ENCODE assay signal across 10 cellular contexts in the genomic region with DNA sequence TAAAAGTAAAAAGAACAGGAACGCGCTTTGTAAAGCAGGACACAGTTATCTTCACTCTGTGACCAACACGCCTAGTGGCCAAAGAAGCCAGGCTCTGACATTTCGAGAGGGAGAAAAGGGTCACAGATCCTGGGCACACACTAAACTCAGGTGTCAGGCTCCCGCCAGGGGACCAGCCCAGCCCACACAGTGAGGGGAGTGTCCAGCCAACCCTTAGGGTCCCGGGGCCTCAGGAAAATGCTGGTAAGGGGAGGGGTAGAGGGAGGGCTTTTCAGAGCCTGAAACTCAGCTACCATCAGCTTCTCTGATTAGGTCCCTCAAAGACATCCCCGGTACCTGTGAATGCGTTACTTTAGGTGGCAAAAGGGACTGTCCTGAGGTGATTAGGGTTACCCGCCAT. TPM values are rescaled to one million over a fixed set of nuclear protein-coding genes. Genes with fewer than 3 reads are reported as not detected.
A peak's percentile ranks its signal among the peaks of the same experiment; 100 is the strongest.
DNase-seq lines count a peak whose midpoint lies in the region; ATAC-seq and TF ChIP-seq lines count a peak whose summit lies in the region.
"Had no signal": no experiment of that assay in that cellular context is flagged by ENCODE, and none has a peak within 500 bp of the region (broad histone marks: within the 10 kb centered on the region; RNA-seq: fewer than 3 reads in every experiment).

No MANE protein-coding gene starts in this region.

- H3K4me1 ChIP-seq in PC-3 (ENCODE audit: insufficient read depth, low read length) = peaks cover 12% of the 10 kb centered on the region

- peaks cover 43% of the 10 kb centered on the region for H3K36me3 Mint-ChIP-seq in activated CD8-positive, alpha-beta T cell treated with anti-CD3 and anti-CD28 coated beads, Interleukin-2, amount 10 ng/mL, durations not matched to agents 7 days and 5 days (ENCODE audit: low read depth)
- H3K36me3 Mint-ChIP-seq in type B pancreatic cell = peaks cover 14% of the 10 kb centered on the region

- no peak overlapping the region for H3K9ac ChIP-seq in PC-3 (ENCODE audit: low read length)

- peaks cover 99% of the 10 kb centered on the region for H3K79me2 ChIP-seq in PC-3 (ENCODE audit: low read length)

- H2AFZ ChIP-seq in PC-3 (ENCODE audit: low read length) = no peak overlapping the region

- H3K27ac ChIP-seq in PC-3 (ENCODE audit: low read length) = no peak overlapping the region

- H3K4me3 Mint-ChIP-seq in activated CD8-positive, alpha-beta T cell treated with anti-CD3 and anti-CD28 coated beads, Interleukin-2, amount 10 ng/mL, durations not matched to agents 7 days and 5 days = peak overlapping the region; percentile 53
- no peak overlapping the region for H3K4me3 Mint-ChIP-seq in type B pancreatic cell
- H3K4me3 Mint-ChIP-seq: nephron had no signal

- H4K20me1 ChIP-seq in PC-3 (ENCODE audit: low read length) = peaks cover 86% of the 10 kb centered on the region

- no peak for TF ChIP-seq CTCF in type B pancreatic cell (conservative IDR thresholded peaks at IDR 0.05)
- no peak for TF ChIP-seq CTCF in PC-3 (conservative IDR thresholded peaks at IDR 0.05; ENCODE audit: low read depth, low read length)

- BruUV-seq in PC-3 (replicated peaks; lab: Mats Ljungman, UMichigan) = no TSS peak

- POLR2A ChIA-PET in activated CD8-positive, alpha-beta T cell treated with anti-CD3 and anti-CD28 coated beads, Interleukin-2, amount 10 ng/mL, durations not matched to agents 7 days and 5 days (lab: Charles Lee) = interaction anchor here (1.2 to 4.1 kb wide), 4 partner anchors 12 to 854 kb away, joined by 3 to 80 read pairs (median 5); partner anchors contain the start of gene ANXA11
- POLR2A ChIA-PET in PC-3 (lab: Charles Lee; ENCODE audit: unreplicated experiment) = no interaction called here

- peaks cover 71% of the 10 kb centered on the region for H3K4me1 Mint-ChIP-seq in activated CD8-positive, alpha-beta T cell treated with anti-CD3 and anti-CD28 coated beads, Interleukin-2, amount 10 ng/mL, durations not matched to agents 7 days and 5 days (ENCODE audit: low read depth)
- H3K4me1 Mint-ChIP-seq in type B pancreatic cell (ENCODE audit: unreplicated experiment) = peaks cover 17% of the 10 kb centered on the region

- H3F3A ChIP-seq in PC-3 (ENCODE audit: low read length, unreplicated experiment) = no peaks in the 10 kb centered on the region

- H3K4me2 ChIP-seq in PC-3 (ENCODE audit: low read length) = no peak overlapping the region
- H3K4me2 ChIP-seq: smooth muscle cell had no signal

- H3K36me3 ChIP-seq in PC-3 (ENCODE audit: low read depth, low read length) = peaks cover 48% of the 10 kb centered on the region

- ATAC-seq in Right ventricle myocardium superior (ENCODE audit: poor library complexity) = no peak
- ATAC-seq in left ventricle myocardium superior = no peak
- no peak for ATAC-seq in activated CD8-positive, alpha-beta T cell treated with anti-CD3 and anti-CD28 coated beads, Interleukin-2, amount 10 ng/mL, durations not matched to agents 7 days and 5 days
- no peak for ATAC-seq in PC-3
- no peak for ATAC-seq in GM19467 (IDR thresholded peaks at IDR 0.05; ENCODE audit: unreplicated experiment)
- ATAC-seq in HG03432 (IDR thresholded peaks at IDR 0.05; ENCODE audit: unreplicated experiment) = no peak

- no peaks in the 10 kb centered on the region for H3K9me2 ChIP-seq in PC-3 (replicated peaks; ENCODE audit: low read length)

- H3K9me3 Mint-ChIP-seq in activated CD8-positive, alpha-beta T cell treated with anti-CD3 and anti-CD28 coated beads, Interleukin-2, amount 10 ng/mL, durations not matched to agents 7 days and 5 days (ENCODE audit: insufficient read depth) = peaks cover 9% of the 10 kb centered on the region
- no peaks in the 10 kb centered on the region for H3K9me3 Mint-ChIP-seq in type B pancreatic cell

- no peaks in the 10 kb centered on the region for H3K27me3 Mint-ChIP-seq in activated CD8-positive, alpha-beta T cell treated with anti-CD3 and anti-CD28 coated beads, Interleukin-2, amount 10 ng/mL, durations not matched to agents 7 days and 5 days (ENCODE audit: low read depth)
- H3K27me3 Mint-ChIP-seq in type B pancreatic cell = no peaks in the 10 kb centered on the region

- CTCF ChIA-PET in activated CD8-positive, alpha-beta T cell treated with anti-CD3 and anti-CD28 coated beads, Interleukin-2, amount 10 ng/mL, durations not matched to agents 7 days and 5 days (lab: Charles Lee) = interaction anchor here (1.2 to 3.6 kb wide), 5 partner anchors 8 to 45 kb away, joined by 7 to 44 read pairs (median 8); partner anchors contain the start of gene ANXA11
- CTCF ChIA-PET in PC-3 (lab: Charles Lee) = no interaction called here

- H3K4me3 ChIP-seq in PC-3 (ENCODE audit: low read length) = no peak overlapping the region
- H3K4me3 ChIP-seq: smooth muscle cell had no signal

- DNase-seq in Right ventricle myocardium superior (peak; percentile 30), left ventricle myocardium superior (no peak), mesenteric fat pad (ENCODE audit: low spot score) (peak; percentile 20), type B pancreatic cell (ENCODE audit: extremely low spot score, unreplicated experiment) (no peak), PC-3 (no peak)
- no peak for DNase-seq in activated CD8-positive, alpha-beta T cell treated with anti-CD3 and anti-CD28 coated beads, Interleukin-2, amount 10 ng/mL, durations not matched to agents 7 days and 5 days

- H3K9me3 ChIP-seq in PC-3 (ENCODE audit: low read length) = no peaks in the 10 kb centered on the region

- H3K27me3 ChIP-seq in PC-3 (ENCODE audit: low read length) = no peaks in the 10 kb centered on the region

- intact Hi-C loops in Right ventricle myocardium superior (cut with DNase I) (no loop called here), left ventricle myocardium superior (cut with micrococcal nuclease) (no loop called here), PC-3 (cut with micrococcal nuclease) (no loop called here)

- peak overlapping the region; percentile 89 for H3K27ac Mint-ChIP-seq in activated CD8-positive, alpha-beta T cell treated with anti-CD3 and anti-CD28 coated beads, Interleukin-2, amount 10 ng/mL, durations not matched to agents 7 days and 5 days
- H3K27ac Mint-ChIP-seq in type B pancreatic cell = peak overlapping the region; percentile 72

RNA-seq across cellular contexts. Expression of gene ANXA11, which starts 16.6 kb away (rescaled TPM):
- total RNA-seq in Right ventricle myocardium superior (434 TPM), left ventricle myocardium superior (405 TPM), mesenteric fat pad (456 TPM), type B pancreatic cell (ENCODE audit: low replicate concordance) (122 and 248 TPM in 2 replicates), PC-3 (2014; rRNA removed) (434 and 520 TPM in 2 replicates)
- total RNA-seq in activated CD8-positive, alpha-beta T cell treated with anti-CD3 and anti-CD28 coated beads, Interleukin-2, amount 10 ng/mL, durations not matched to agents 7 days and 5 days = 100 to 1,000 TPM; 249 to 277 TPM

RNA-seq across cellular contexts. Expression of gene PLAC9, which starts 56.2 kb away (rescaled TPM):
- total RNA-seq in Right ventricle myocardium superior (29.1 TPM), left ventricle myocardium superior (23.2 TPM), mesenteric fat pad (94.2 TPM), type B pancreatic cell (ENCODE audit: low replicate concordance) (8.2 TPM in 1 of 2 replicates, not detected in the other), PC-3 (2014; rRNA removed) (0.81 and 2.0 TPM in 2 replicates)
- not detected for total RNA-seq in activated CD8-positive, alpha-beta T cell treated with anti-CD3 and anti-CD28 coated beads, Interleukin-2, amount 10 ng/mL, durations not matched to agents 7 days and 5 days

Comparison
In these comparisons a context has a peak if more than half of its experiments do, and no peak if none do; other contexts are left out.
1. DNase-seq: peak in Right ventricle myocardium superior (single experiment) and mesenteric fat pad (single experiment); none in left ventricle myocardium superior (single experiment), activated CD8-positive, alpha-beta T cell treated with anti-CD3 and anti-CD28 coated beads, Interleukin-2, amount 10 ng/mL, durations not matched to agents 7 days and 5 days (single experiment), type B pancreatic cell (single experiment) and PC-3 (single experiment).